In the genomic region with DNA sequence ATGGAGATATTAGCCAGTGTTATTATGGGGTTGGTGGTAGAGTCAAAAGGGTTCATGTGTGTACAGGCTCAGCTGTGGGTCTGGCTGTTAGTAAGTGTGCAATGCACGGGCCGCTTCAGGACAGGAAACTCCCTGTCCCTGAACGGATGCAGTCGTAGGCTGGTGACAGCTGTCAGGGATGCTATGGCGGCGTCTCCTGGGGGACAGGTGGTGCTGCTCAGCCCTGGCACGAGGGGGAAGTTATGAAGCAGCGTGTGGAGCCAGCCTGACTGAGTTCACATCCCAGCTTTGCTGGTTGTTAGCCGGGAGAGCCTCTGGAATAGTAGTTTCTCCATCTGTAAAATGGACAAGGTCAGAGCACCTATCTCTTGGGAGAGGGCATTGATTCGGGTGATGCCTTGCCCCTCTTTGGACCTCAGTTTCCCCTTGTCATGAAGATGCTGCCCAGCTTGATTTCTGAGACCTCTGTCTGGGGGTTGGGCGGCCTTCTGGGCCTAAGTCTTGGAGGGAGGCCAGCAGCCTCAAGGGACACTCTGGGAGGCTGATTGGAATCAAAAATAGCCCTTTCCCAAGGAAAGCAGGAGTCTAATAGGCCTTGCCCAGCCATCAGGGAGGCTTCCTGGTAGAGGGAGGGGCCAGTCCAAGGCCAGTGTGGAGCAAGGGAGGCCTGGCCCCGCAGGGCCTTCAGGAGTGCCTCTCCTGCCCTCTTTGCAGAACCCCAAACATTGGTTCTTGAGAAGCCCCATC, we compare ENCODE assay signal across 16 cellular contexts. TPM values are rescaled to one million over a fixed set of nuclear protein-coding genes. Genes with fewer than 3 reads are reported as not detected.
DNase-seq lines count a peak whose midpoint lies in the region; ATAC-seq and TF ChIP-seq lines count a peak whose summit lies in the region.
"Had no signal": no experiment of that assay in that cellular context is flagged by ENCODE, and none has a peak within 500 bp of the region (broad histone marks: within the 10 kb centered on the region; RNA-seq: fewer than 3 reads in every experiment).

No MANE protein-coding gene starts in this region.

- TF ChIP-seq EP300 in stomach (IDR thresholded peaks at IDR 0.05): no peak

- peak overlapping the region; percentile 8 for H3K4me3 Mint-ChIP-seq in activated CD4-positive, alpha-beta T cell treated with anti-CD3 and anti-CD28 coated beads, Interleukin-2, amount 10 ng/mL, durations not matched to agents 24 days and 14 days
- H3K4me3 Mint-ChIP-seq: endodermal cell had no signal

- H3K27ac ChIP-seq in stomach: peak overlapping the region in 4 of 5 donors; percentile 52 to 90 (median 76)
- H3K27ac ChIP-seq: SK-N-MC had no signal

- no peak for TF ChIP-seq POLR2A in stomach (IDR thresholded peaks at IDR 0.05)

- no peaks in the 10 kb centered on the region for H3K27me3 ChIP-seq in stomach

- H3K9me3 Mint-ChIP-seq in activated CD4-positive, alpha-beta T cell treated with anti-CD3 and anti-CD28 coated beads, Interleukin-2, amount 10 ng/mL, durations not matched to agents 24 days and 14 days: peaks cover 12% of the 10 kb centered on the region
- H3K9me3 Mint-ChIP-seq: endodermal cell had no signal

- intact Hi-C loops in activated CD4-positive, alpha-beta T cell treated with anti-CD3 and anti-CD28 coated beads, Interleukin-2, amount 10 ng/mL, durations not matched to agents 24 days and 14 days (cut with micrococcal nuclease): no loop called here
- intact Hi-C loops in Right ventricle myocardium superior (cut with DNase I): no loop called here
- intact Hi-C loops in stomach (cut with DNase I; ENCODE audit: low total_unique reads): no loop called here

- no peak for DNase-seq in activated CD4-positive, alpha-beta T cell treated with anti-CD3 and anti-CD28 coated beads, Interleukin-2, amount 10 ng/mL, durations not matched to agents 24 days and 14 days
- no peak for DNase-seq in activated CD4-positive, alpha-beta T cell treated with anti-CD3 and anti-CD28 coated beads for 48 hours
- peak; percentile 87 for DNase-seq in NCI-H2171 treated with DMSO at 0.1 percent for 48 hours (lab: John Stamatoyannopoulos, UW)
- DNase-seq in Right ventricle myocardium superior: no peak
- DNase-seq in stomach: no peak
- DNase-seq in NCI-H2029 (lab: John Stamatoyannopoulos, UW): no peak
- no peak for DNase-seq in NOMO-1 treated with DMSO at 0.1 percent for 48 hours (lab: John Stamatoyannopoulos, UW; ENCODE audit: unreplicated experiment)
- DNase-seq: ACHN; activated CD8-positive, alpha-beta memory T cell treated with anti-CD3 and anti-CD28 coated beads for 24 hours; endodermal cell; NCI-H446 treated with DMSO at 0.1 percent for 48 hours had no signal

- peak; percentile 16 for ATAC-seq in Right ventricle myocardium superior (ENCODE audit: poor library complexity)
- no peak for ATAC-seq in HG03342 (IDR thresholded peaks at IDR 0.05; ENCODE audit: unreplicated experiment)

- peaks cover 75% of the 10 kb centered on the region for H3K4me1 Mint-ChIP-seq in activated CD4-positive, alpha-beta T cell treated with anti-CD3 and anti-CD28 coated beads, Interleukin-2, amount 10 ng/mL, durations not matched to agents 24 days and 14 days
- H3K4me1 Mint-ChIP-seq: endodermal cell had no signal

- H3K36me3 ChIP-seq in stomach: no peaks in the 10 kb centered on the region

- peak overlapping the region; percentile 80 for H3K27ac Mint-ChIP-seq in activated CD4-positive, alpha-beta T cell treated with anti-CD3 and anti-CD28 coated beads, Interleukin-2, amount 10 ng/mL, durations not matched to agents 24 days and 14 days
- H3K27ac Mint-ChIP-seq: endodermal cell had no signal

- no peaks in the 10 kb centered on the region for H3K9me3 ChIP-seq in stomach

- peaks cover 26% of the 10 kb centered on the region for H3K36me3 Mint-ChIP-seq in activated CD4-positive, alpha-beta T cell treated with anti-CD3 and anti-CD28 coated beads, Interleukin-2, amount 10 ng/mL, durations not matched to agents 24 days and 14 days (ENCODE audit: low read depth)

- TF ChIP-seq CTCF in stomach (IDR thresholded peaks at IDR 0.05): no peak

- H3K4me3 ChIP-seq in stomach: no peak overlapping the region
- H3K4me3 ChIP-seq: SK-N-MC had no signal

- H3K27me3 Mint-ChIP-seq in activated CD4-positive, alpha-beta T cell treated with anti-CD3 and anti-CD28 coated beads, Interleukin-2, amount 10 ng/mL, durations not matched to agents 24 days and 14 days: no peaks in the 10 kb centered on the region

- 74 to 89% (median 81%) methylated on average over 12 of the region's 12 CpGs for WGBS in stomach, 5 donors

- peaks cover 9 to 71% (median 38%) of the 10 kb centered on the region in 4 donors for H3K4me1 ChIP-seq in stomach

RNA-seq across cellular contexts. Expression of a gene that starts 7.1 kb away (rescaled TPM):
- total RNA-seq in activated CD4-positive, alpha-beta T cell treated with anti-CD3 and anti-CD28 coated beads, Interleukin-2, amount 10 ng/mL, durations not matched to agents 24 days and 14 days: 21.1 and 21.6 TPM in 2 replicates
- total RNA-seq in Right ventricle myocardium superior: 297 TPM
- 100 to 1,000 TPM in 1 of 5 donors, 10 to 100 TPM in 3, 1 to 10 TPM in 1; 9.6 to 199 (median 34.8) TPM for total RNA-seq in stomach
- polyA plus RNA-seq in stomach: 10 to 100 TPM in 1 of 3 donors, 1 to 10 TPM in 2; 2.0 to 17.1 (median 2.2) TPM
- total RNA-seq: MCF 10A had no signal

RNA-seq across cellular contexts. Expression of a gene that starts 27.8 kb away (rescaled TPM):
- not detected in 2 replicates for total RNA-seq in activated CD4-positive, alpha-beta T cell treated with anti-CD3 and anti-CD28 coated beads, Interleukin-2, amount 10 ng/mL, durations not matched to agents 24 days and 14 days
- total RNA-seq in Right ventricle myocardium superior (1.3 TPM), stomach (not detected)
- polyA plus RNA-seq in stomach: not detected
- total RNA-seq: astrocyte, endodermal cell, MCF 10A, mucosa of gallbladder had no signal

RNA-seq across cellular contexts. Expression of a gene that starts 42.1 kb away (rescaled TPM):
- not detected in 2 replicates for total RNA-seq in activated CD4-positive, alpha-beta T cell treated with anti-CD3 and anti-CD28 coated beads, Interleukin-2, amount 10 ng/mL, durations not matched to agents 24 days and 14 days
- total RNA-seq in Right ventricle myocardium superior: not detected
- total RNA-seq in stomach: not detected
- polyA plus RNA-seq in stomach: not detected
- total RNA-seq: astrocyte, endodermal cell, MCF 10A, mucosa of gallbladder had no signal

RNA-seq across cellular contexts. Expression of a gene that starts 56.9 kb away (rescaled TPM):
- 1.3 and 1.7 TPM in 2 replicates for total RNA-seq in activated CD4-positive, alpha-beta T cell treated with anti-CD3 and anti-CD28 coated beads, Interleukin-2, amount 10 ng/mL, durations not matched to agents 24 days and 14 days
- total RNA-seq in Right ventricle myocardium superior (0.56 TPM), stomach (1 to 10 TPM in 1 of 5 donors, under 1 TPM in 2, not detected in 2; 0.45 to 4.1 (median 0.92) TPM)
- polyA plus RNA-seq in stomach: under 1 TPM; 0.46 to 0.75 (median 0.50) TPM
